In the genomic region with DNA sequence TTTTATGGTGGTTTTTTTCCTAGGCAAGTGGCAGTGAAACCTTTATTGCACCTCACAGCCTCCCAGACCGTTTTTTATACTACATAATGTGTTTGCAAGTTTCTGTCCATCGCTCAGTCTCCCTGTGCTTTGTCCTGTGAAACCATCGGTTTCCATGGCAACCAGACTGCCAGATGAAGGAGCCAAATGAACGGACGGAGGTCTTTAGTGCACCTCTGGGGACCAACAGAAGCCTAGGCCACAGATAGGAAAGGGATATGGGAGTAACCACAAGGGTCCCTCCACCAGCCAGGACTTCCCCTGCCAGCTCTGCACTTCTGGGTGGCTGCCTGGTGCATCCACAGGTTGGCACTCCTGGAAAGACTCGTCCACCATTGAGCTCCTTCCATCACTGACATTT, we compare ENCODE assay signal across 17 cellular contexts.
DNase-seq lines count a peak whose midpoint lies in the region; TF ChIP-seq lines count a peak whose summit lies in the region.
"Had no signal": no experiment of that assay in that cellular context is flagged by ENCODE, and none has a peak within 500 bp of the region (broad histone marks: within the 10 kb centered on the region; RNA-seq: fewer than 3 reads in every experiment).

No MANE protein-coding gene starts in this region.

- H3K27ac Mint-ChIP-seq in nephron progenitor cell (no peak overlapping the region), type B pancreatic cell (no peak overlapping the region)
- no peak overlapping the region for H3K27ac Mint-ChIP-seq in CD8-positive, alpha-beta memory T cell
- H3K27ac Mint-ChIP-seq: B cell; CD4-positive, alpha-beta memory T cell had no signal

- POLR2A ChIA-PET in CD8-positive, alpha-beta memory T cell (lab: Charles Lee) = no interaction called here

- TF ChIP-seq CTCF in nephron progenitor cell (IDR thresholded peaks at IDR 0.05) (no peak), type B pancreatic cell (conservative IDR thresholded peaks at IDR 0.05) (no peak)

- CTCF ChIA-PET in CD8-positive, alpha-beta memory T cell (lab: Charles Lee) = no interaction called here

- peaks cover 11% of the 10 kb centered on the region for H3K27me3 Mint-ChIP-seq in nephron progenitor cell (ENCODE audit: low read depth, poor library complexity)
- H3K27me3 Mint-ChIP-seq in type B pancreatic cell = peaks cover 9% of the 10 kb centered on the region
- H3K27me3 Mint-ChIP-seq in CD8-positive, alpha-beta memory T cell = peaks cover 9 to 46% of the 10 kb centered on the region in 2 donors

- no peak overlapping the region for H3K27ac ChIP-seq in CD8-positive, alpha-beta memory T cell (ENCODE audit: low read depth, low read length)

- H3K27me3 ChIP-seq in CD8-positive, alpha-beta memory T cell (ENCODE audit: insufficient read depth, low read length, poor library complexity, severe bottlenecking) = no peaks in the 10 kb centered on the region

- no peaks in the 10 kb centered on the region for H3K4me1 ChIP-seq in CD8-positive, alpha-beta memory T cell (ENCODE audit: insufficient read depth, low read length)

- H3K36me3 ChIP-seq in CD8-positive, alpha-beta memory T cell (ENCODE audit: insufficient read depth, low read length) = no peaks in the 10 kb centered on the region

- no peaks in the 10 kb centered on the region for H3K9me3 ChIP-seq in CD8-positive, alpha-beta memory T cell (ENCODE audit: low read length)

- no peak overlapping the region for H3K4me3 ChIP-seq in CD8-positive, alpha-beta memory T cell (ENCODE audit: low read length)

- H3K9me3 Mint-ChIP-seq in nephron progenitor cell = peaks cover 8% of the 10 kb centered on the region
- H3K9me3 Mint-ChIP-seq in type B pancreatic cell = peaks cover 8% of the 10 kb centered on the region
- peaks cover 0 to 6% (median 2%) of the 10 kb centered on the region in 5 donors for H3K9me3 Mint-ChIP-seq in CD8-positive, alpha-beta memory T cell

- DNase-seq in G401 (ENCODE audit: low spot score) = peak; percentile 13
- DNase-seq in NCI-H69 (lab: John Stamatoyannopoulos, UW) = peak; percentile 30
- DNase-seq in ecto neural progenitor cell (ENCODE audit: low spot score) = peak; percentile 62
- DNase-seq in nephron progenitor cell = peak; percentile 26
- no peak for DNase-seq in kidney tubule cell (ENCODE audit: low spot score)
- no peak for DNase-seq in type B pancreatic cell (ENCODE audit: extremely low spot score, unreplicated experiment)
- DNase-seq in CD8-positive, alpha-beta memory T cell = no peak
- no peak for DNase-seq in NK-92 treated with Interleukin-12 subunit alpha and Interleukin-12 subunit beta, amount 100 ng/mL, for 24 hours (lab: John Stamatoyannopoulos, UW)
- DNase-seq: ACHN; CD4-positive, alpha-beta memory T cell; DND-41; KG1; NCI-H1048; NCI-H1694 treated with DMSO at 0.1 percent for 48 hours; NCI-H2171 treated with DMSO at 0.1 percent for 48 hours; PC-3 had no signal

- H3K4me3 Mint-ChIP-seq in nephron progenitor cell (no peak overlapping the region), type B pancreatic cell (no peak overlapping the region)
- no peak overlapping the region for H3K4me3 Mint-ChIP-seq in CD8-positive, alpha-beta memory T cell
- H3K4me3 Mint-ChIP-seq: B cell; CD4-positive, alpha-beta memory T cell had no signal

- H3K36me3 Mint-ChIP-seq in nephron progenitor cell (ENCODE audit: low read depth) = no peaks in the 10 kb centered on the region
- H3K36me3 Mint-ChIP-seq in type B pancreatic cell = no peaks in the 10 kb centered on the region
- H3K36me3 Mint-ChIP-seq in CD8-positive, alpha-beta memory T cell = peaks cover 0 to 2% (median 0%) of the 10 kb centered on the region in 3 donors
- H3K36me3 Mint-ChIP-seq: CD4-positive, alpha-beta memory T cell had no signal

- in situ Hi-C loops in G401 (cut with HindIII; ENCODE audit: low sequenced_read_pairs) = no loop called here

- H3K4me1 Mint-ChIP-seq in nephron progenitor cell (peaks cover 32% of the 10 kb centered on the region), type B pancreatic cell (ENCODE audit: unreplicated experiment) (peaks cover 16% of the 10 kb centered on the region)
- H3K4me1 Mint-ChIP-seq in CD8-positive, alpha-beta memory T cell = no peaks in the 10 kb centered on the region
- H3K4me1 Mint-ChIP-seq: B cell; CD4-positive, alpha-beta memory T cell had no signal

Comparison
In these comparisons a context has a peak if more than half of its experiments do, and no peak if none do; other contexts are left out.
1. DNase-seq: peak in G401 (single experiment), NCI-H69 (single experiment), ecto neural progenitor cell (single experiment) and nephron progenitor cell (single experiment); none in kidney tubule cell (single experiment), type B pancreatic cell (single experiment), CD8-positive, alpha-beta memory T cell (0 of 5) and NK-92 treated with Interleukin-12 subunit alpha and Interleukin-12 subunit beta, amount 100 ng/mL, for 24 hours (single experiment).